Comparison of ENCODE assay signal across 11 cellular contexts in genomic region chr21:40115775-40116174, GRCh38.
"Had no signal": no experiment of that assay in that cellular context is flagged by ENCODE, and none has a peak within 500 bp of the region (broad histone marks: within the 10 kb centered on the region; RNA-seq: fewer than 3 reads in every experiment).

No MANE protein-coding gene starts in this region.

- H3K4me2 ChIP-seq: GM23338 had no signal

- H3K4me3 ChIP-seq: GM23248, GM23338, HAP-1 had no signal

- H3K9ac ChIP-seq: GM23248 had no signal

- ATAC-seq: GM23338, HCT116 had no signal

- H2AFZ ChIP-seq: GM23248, GM23338 had no signal

- H3K4me1 ChIP-seq: HAP-1 had no signal

- H3K27ac ChIP-seq: GM23248 had no signal

- H3K36me3 ChIP-seq: HAP-1 had no signal

- FAIRE-seq: H1, H54 had no signal

- H3K9me3 ChIP-seq: HAP-1 had no signal

- DNase-seq: GM23248, GOT3, H7, H9, HCEC 1CT, HFFc6 had no signal
